In the genomic region with DNA sequence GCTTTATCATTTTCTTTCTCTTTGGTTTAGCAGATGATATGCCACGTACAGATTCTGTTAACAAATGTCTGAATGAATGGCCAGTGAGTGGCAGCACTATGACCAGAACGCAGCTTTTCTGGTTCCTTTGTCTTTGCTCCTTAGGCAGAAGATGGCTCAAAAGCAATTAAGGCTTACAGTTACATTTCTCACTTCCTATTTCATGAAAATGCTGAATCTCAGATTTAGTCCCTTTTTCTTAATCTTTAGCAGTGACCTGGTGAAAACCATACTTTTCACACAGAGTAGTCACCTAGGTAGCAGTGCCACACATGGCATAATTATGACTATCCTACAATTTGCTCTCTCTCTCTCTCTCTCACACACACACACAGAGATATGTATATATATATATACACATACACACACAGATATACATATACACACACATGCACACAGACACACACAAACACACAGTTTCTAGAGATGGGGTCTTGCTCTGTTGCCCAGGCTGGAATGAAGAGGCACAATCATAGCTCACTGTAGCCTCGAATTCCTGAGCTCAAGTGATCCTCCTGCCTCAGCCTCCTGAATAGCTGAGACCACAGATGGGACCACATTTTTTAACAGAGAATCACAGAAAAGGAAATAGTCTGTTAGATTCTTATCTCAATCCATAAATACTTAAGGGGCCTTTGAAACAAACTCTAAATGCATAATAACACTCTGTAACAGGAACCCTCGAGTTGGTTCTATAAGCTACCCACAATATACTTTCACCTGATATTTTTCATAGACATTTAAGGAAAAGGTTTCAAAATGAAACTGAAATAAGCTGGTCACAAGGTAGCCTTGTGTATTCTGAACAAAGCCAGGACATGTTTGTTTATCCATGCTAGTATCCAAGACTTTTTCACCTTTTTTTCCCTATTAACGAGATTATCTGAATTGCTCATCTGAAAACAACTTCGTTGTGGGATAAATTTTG, we compare ENCODE assay signal across 18 cellular contexts. TPM values are rescaled to one million over a fixed set of nuclear protein-coding genes. Genes with fewer than 3 reads are reported as not detected.
DNase-seq lines count a peak whose midpoint lies in the region; ATAC-seq, FAIRE-seq and TF ChIP-seq lines count a peak whose summit lies in the region.
"Had no signal": no experiment of that assay in that cellular context is flagged by ENCODE, and none has a peak within 500 bp of the region (broad histone marks: within the 10 kb centered on the region; RNA-seq: fewer than 3 reads in every experiment).

No MANE protein-coding gene starts in this region.

- H3K4ac ChIP-seq in H1 (replicated peaks; ENCODE audit: insufficient read length, low read depth, low read length): no peak overlapping the region

- FAIRE-seq in GM18507 (lab: Jason Lieb, UNC) (peak; percentile 68), H1 (lab: Jason Lieb, UNC) (no peak)
- FAIRE-seq: astrocyte, D721Med had no signal

- H2BK15ac ChIP-seq in H1 (ENCODE audit: low read length): no peak overlapping the region

- H3K9me3 ChIP-seq in H1 (ENCODE audit: insufficient read depth in 2 of 2, low read depth in 1 of 2, low read length in 1 of 2): no peaks in the 10 kb centered on the region
- H3K9me3 ChIP-seq: left lung, tibial nerve had no signal

- H4K20me1 ChIP-seq in KMS-11 (ENCODE audit: insufficient read depth) (no peaks in the 10 kb centered on the region), H1 (replicated peaks in 1 of 2; ENCODE audit: control insufficient read depth in 1 of 2, insufficient read depth in 2 of 2, low read length in 2 of 2) (no peaks in the 10 kb centered on the region)

- 87% methylated on average over 6 of the region's 6 CpGs; no CpG with 5 or more reads in 1 of the 2 experiments for WGBS in H1 (ENCODE audit: extremely low coverage in 1 of 2, insufficient coverage in 1 of 2, insufficient read length in 1 of 2, insufficient replicate concordance in 2 of 2, low coverage in 1 of 2, low lambda C conversion rate in 2 of 2, missing lambda C conversion rate in 1 of 2), 2 experiments

- H3K79me1 ChIP-seq in H1 (ENCODE audit: low read depth, low read length): no peaks in the 10 kb centered on the region

- H3K27me3 ChIP-seq in KMS-11 (ENCODE audit: insufficient read depth, low read depth) (no peaks in the 10 kb centered on the region), H1 (replicated peaks in 1 of 4; ENCODE audit: control insufficient read depth in 3 of 4, extremely low read depth in 1 of 4, insufficient read depth in 3 of 4, low read length in 3 of 4) (no peaks in the 10 kb centered on the region)
- H3K27me3 ChIP-seq: left lung, tibial nerve had no signal

- H2BK20ac ChIP-seq in H1 (ENCODE audit: low read length): no peak overlapping the region

- no peak for ATAC-seq in HG02840 (IDR thresholded peaks at IDR 0.05; ENCODE audit: low FRiP score, unreplicated experiment)
- ATAC-seq: left lung, T-cell had no signal

- TF ChIP-seq EP300 in H1 (IDR thresholded peaks at IDR 0.05; ENCODE audit: borderline replicate concordance in 1 of 2, low read depth in 2 of 2, low read length in 2 of 2): no peak

- H2BK120ac ChIP-seq in H1 (replicated peaks; ENCODE audit: low read depth, low read length): no peak overlapping the region

- no peak overlapping the region for H2BK12ac ChIP-seq in H1 (ENCODE audit: low read depth, low read length)

- H4K8ac ChIP-seq in H1 (ENCODE audit: extremely low read depth, insufficient read depth, low read length): no peak overlapping the region

- DNase-seq in GM10266 (ENCODE audit: extremely low spot score) (peak; percentile 30), GM18507 (ENCODE audit: extremely low spot score, insufficient read length, low read depth) (no peak), H1 (ENCODE audit: low read depth in 1 of 2, low spot score in 2 of 2) (no peak), NCI-H2196 (lab: John Stamatoyannopoulos, UW; ENCODE audit: unreplicated experiment) (no peak), hypothalamus (lab: John Stamatoyannopoulos, UW) (no peak)
- DNase-seq: activated gamma-delta T cell; foreskin melanocyte; HCEC 1CT; left lung; NCI-H2171; stimulated activated CD4-positive, alpha-beta T cell treated with anti-CD3 and anti-CD28 coated beads, Interleukin-4, amount 100 ng/mL, for 1 hour; T-cell; WERI-Rb-1 had no signal

- TF ChIP-seq RAD21 in H1 (IDR thresholded peaks at IDR 0.05 in 1 of 2, conservative IDR thresholded peaks at IDR 0.05 in 1 of 2; ENCODE audit: low read depth in 2 of 2, low read length in 2 of 2): no peak

- TF ChIP-seq POLR2A in H1 (IDR thresholded peaks at IDR 0.05; ENCODE audit: control extremely low read depth in 1 of 2, low read depth in 2 of 2, low read length in 2 of 2): no peak

- H2AFZ ChIP-seq in KMS-11 (ENCODE audit: low read depth) (no peak overlapping the region), H1 (ENCODE audit: low read length) (no peak overlapping the region)

- H3K4me3 ChIP-seq in KMS-11 (IDR thresholded peaks at IDR 0.05; ENCODE audit: insufficient read depth, low read depth, low read length) (no peak overlapping the region), H1 (ENCODE audit: extremely low read depth in 1 of 4, insufficient read depth in 2 of 4, low read depth in 3 of 4, low read length in 4 of 4) (no peak overlapping the region)
- H3K4me3 ChIP-seq: left lung, tibial nerve had no signal

- H3K56ac ChIP-seq in H1 (replicated peaks; ENCODE audit: insufficient read length, low read depth, low read length): no peak overlapping the region

- H3K79me2 ChIP-seq in KMS-11 (ENCODE audit: insufficient read depth, low read depth) (0 out of 2 replicates have a peak, but pooled peaks cover 4% of the 10 kb centered on the region), H1 (ENCODE audit: control insufficient read depth in 1 of 2, insufficient read depth in 2 of 2, low read length in 2 of 2) (no peaks in the 10 kb centered on the region; a peak in 1 of 4 replicates)

- H3K4me2 ChIP-seq in KMS-11 (peak overlapping the region; percentile 27), H1 (ENCODE audit: insufficient read depth in 1 of 2, low read depth in 2 of 2, low read length in 2 of 2) (no peak overlapping the region)

- H3K18ac ChIP-seq in H1 (ENCODE audit: extremely low read depth, low read length): no peak overlapping the region

- CTCF ChIA-PET in H1 (lab: Charles Lee; ENCODE audit: partially characterized antibody): interaction anchor here (0.8 kb wide), 1 partner anchor 9 kb away, joined by 3 read pairs; no protein-coding TSS in a partner anchor

- H3K23me2 ChIP-seq in H1 (ENCODE audit: low read depth, low read length): no peaks in the 10 kb centered on the region

- H3K27ac ChIP-seq in KMS-11 (peak overlapping the region; percentile 39; the same call in 1 of the 2 replicates), H1 (ENCODE audit: low read depth, low read length) (no peak overlapping the region)
- H3K27ac ChIP-seq: left lung, tibial nerve, WERI-Rb-1 had no signal

- POLR2A ChIA-PET in H1 (lab: Charles Lee; ENCODE audit: partially characterized antibody): interaction anchor here (0.7 to 1.6 kb wide), 3 partner anchors 24 to 89 kb away, joined by 3 to 5 read pairs (median 3); partner anchors contain the start of gene PTMA

- H3K23ac ChIP-seq in H1 (ENCODE audit: insufficient read length): no peak overlapping the region

- H3K4me1 ChIP-seq in KMS-11 (ENCODE audit: low read depth, poor library complexity, severe bottlenecking) (peaks cover 51% of the 10 kb centered on the region), H1 (replicated peaks in 1 of 4; ENCODE audit: control insufficient read depth in 3 of 4, insufficient read depth in 4 of 4, low read length in 3 of 4) (no peaks in the 10 kb centered on the region; a peak in 1 of 7 replicates)
- H3K4me1 ChIP-seq: left lung, tibial nerve had no signal

- no peak overlapping the region for H4K5ac ChIP-seq in H1 (ENCODE audit: insufficient read length, low read depth, low read length)

- H3K9ac ChIP-seq in KMS-11 (no peak overlapping the region), H1 (replicated peaks in 1 of 4; ENCODE audit: extremely low read depth in 1 of 4, low read depth in 3 of 4, low read length in 3 of 4) (no peak overlapping the region)

- H3K36me3 ChIP-seq in KMS-11 (ENCODE audit: insufficient read depth) (no peaks in the 10 kb centered on the region), H1 (ENCODE audit: control insufficient read depth in 2 of 4, insufficient read depth in 4 of 4, low read length in 3 of 4) (no peaks in the 10 kb centered on the region)
- H3K36me3 ChIP-seq: left lung, tibial nerve, WERI-Rb-1 had no signal

- no peak overlapping the region for H3K14ac ChIP-seq in H1 (ENCODE audit: insufficient read length)

- TF ChIP-seq CTCF in GM10266 (IDR thresholded peaks at IDR 0.05; ENCODE audit: control insufficient read depth, insufficient read depth, low read depth, missing control alignments): peak; percentile 31
- no peak for TF ChIP-seq CTCF in KMS-11 (conservative IDR thresholded peaks at IDR 0.05; ENCODE audit: low read depth, low read length)
- no peak for TF ChIP-seq CTCF in H1 (IDR thresholded peaks at IDR 0.05; ENCODE audit: control extremely low read depth in 1 of 3, insufficient read depth in 1 of 3, low read depth in 1 of 3, low read length in 3 of 3)

- no peak overlapping the region for H4K91ac ChIP-seq in H1 (replicated peaks; ENCODE audit: insufficient read length, low read length)

- no peak overlapping the region for H2BK5ac ChIP-seq in H1 (ENCODE audit: low read depth, low read length)

- H2AK5ac ChIP-seq in H1 (ENCODE audit: low read depth, low read length): no peak overlapping the region

TF ChIP-seq in H1, 55 proteins besides CTCF, POLR2A, EP300 and RAD21 (continues in another document):
- no peak for TF ChIP-seq RBBP5 (IDR thresholded peaks at IDR 0.05; ENCODE audit: borderline replicate concordance, low read depth, low read length)

RNA-seq across cellular contexts. Expression of gene PDE6D, which starts 11.6 kb away (rescaled TPM):
- total RNA-seq in H1 (2021; fragmentation: NEBNext Ultra II Directional; extraction: Animal tissue kit (Norgen Biotek cat#: 25700)): 33.7 and 37.8 TPM in 2 replicates
- polyA plus RNA-seq in H1 (2011; rRNA removed): 44.0 and 63.9 TPM in 2 replicates
- 50.1 TPM for polyA plus RNA-seq in H1 (2011; cell fraction: cytosol; rRNA removed)
- 28.7 TPM for polyA plus RNA-seq in H1 (2011; cell fraction: nucleus; rRNA removed)
- 31.6 to 39.6 TPM (median 33.4 TPM) in 4 replicates for polyA plus RNA-seq in H1 (2012, experiment 1 of 2)
- polyA plus RNA-seq in H1 (2012, experiment 2 of 2): 43.2 TPM
- 29.9 TPM for polyA plus RNA-seq in H1 (2013, experiment 1 of 2)
- polyA plus RNA-seq in H1 (2013, experiment 2 of 2): 29.0 TPM
- polyA minus RNA-seq in H1 (2011; rRNA and poly(A)+ RNA removed): 23.6 and 26.5 TPM in 2 replicates
- 12.4 TPM for polyA minus RNA-seq in H1 (2011; cell fraction: cytosol; rRNA and poly(A)+ RNA removed)
- 13.5 TPM for polyA minus RNA-seq in H1 (2011; cell fraction: nucleus; rRNA and poly(A)+ RNA removed)

RNA-seq across cellular contexts. Expression of gene COPS7B, which starts 16.8 kb away (rescaled TPM):
- total RNA-seq in H1 (2021; fragmentation: NEBNext Ultra II Directional; extraction: Animal tissue kit (Norgen Biotek cat#: 25700)): 62.2 and 67.2 TPM in 2 replicates
- polyA plus RNA-seq in H1 (2011; rRNA removed): 72.1 and 98.6 TPM in 2 replicates
- polyA plus RNA-seq in H1 (2011; cell fraction: cytosol; rRNA removed): 69.3 TPM
- 94.0 TPM for polyA plus RNA-seq in H1 (2011; cell fraction: nucleus; rRNA removed)
- polyA plus RNA-seq in H1 (2012, experiment 1 of 2): 45.0 to 56.8 TPM (median 49.9 TPM) in 4 replicates
- polyA plus RNA-seq in H1 (2012, experiment 2 of 2): 42.9 TPM
- 40.1 TPM for polyA plus RNA-seq in H1 (2013, experiment 1 of 2)
- polyA plus RNA-seq in H1 (2013, experiment 2 of 2): 39.2 TPM
- 53.5 and 56.6 TPM in 2 replicates for polyA minus RNA-seq in H1 (2011; rRNA and poly(A)+ RNA removed)
- polyA minus RNA-seq in H1 (2011; cell fraction: cytosol; rRNA and poly(A)+ RNA removed): 37.0 TPM
- 35.1 TPM for polyA minus RNA-seq in H1 (2011; cell fraction: nucleus; rRNA and poly(A)+ RNA removed)
